In genomic region chr17:51341457-51341856, GRCh38 we compare ENCODE assay signal across 29 cellular contexts.
"Had no signal": no experiment of that assay in that cellular context is flagged by ENCODE, and none has a peak within 500 bp of the region (broad histone marks: within the 10 kb centered on the region; RNA-seq: fewer than 3 reads in every experiment).

No MANE protein-coding gene starts in this region.

- H3K4me1 Mint-ChIP-seq: stimulated activated effector memory CD8-positive, alpha-beta T cell treated with anti-CD3 and anti-CD28 coated beads, Interleukin-12 subunit alpha, Interleukin-12 subunit beta, amount 100 ng/mL, for 72 hours; stimulated activated memory B cell treated with anti-CD40 and anti-IgM and Interleukin-4, amounts not matched to agents 10 μg/mL and 1 μg/mL and 100 μg/mL, for 72 hours; stimulated activated naive B cell treated with anti-CD40 and anti-IgM and Interleukin-4, amounts not matched to agents 10 μg/mL and 1 μg/mL and 100 μg/mL, for 72 hours; stimulated activated naive CD8-positive, alpha-beta T cell treated with anti-CD3 and anti-CD28 coated beads, Interleukin-15, amount 100 ng/mL, for 72 hours had no signal

- H3K4me3 ChIP-seq: stomach, suprapubic skin, testis, thoracic aorta, thyroid gland, tibial artery, tibial nerve, transverse colon, upper lobe of left lung, upper lobe of right lung, uterus, vagina had no signal

- H3K27ac ChIP-seq: stomach, suprapubic skin, testis, thoracic aorta, tibial artery, tibial nerve, transverse colon, upper lobe of left lung, upper lobe of right lung, uterus, vagina had no signal

- H3K27me3 ChIP-seq: stomach, suprapubic skin, testis, thyroid gland, tibial nerve, transverse colon, upper lobe of left lung, upper lobe of right lung, uterus, vagina had no signal

- H3K36me3 ChIP-seq: stomach, suprapubic skin, thoracic aorta, thyroid gland, tibial artery, tibial nerve, transverse colon, upper lobe of left lung, upper lobe of right lung, uterus, vagina had no signal

- DNase-seq: stimulated activated CD4-positive, alpha-beta T cell treated with anti-CD3 and anti-CD28 coated beads, Interleukin-2, amount 100 ng/mL, for 48 hours; stimulated activated CD4-positive, alpha-beta T cell treated with anti-CD3 and anti-CD28 coated beads, Interleukin-4, amount 100 ng/mL, for 1 hour; stimulated activated CD4-positive, alpha-beta T cell treated with anti-CD3 and anti-CD28 coated beads, Interleukin-4, amount 100 ng/mL, for 24 hours; stimulated activated CD4-positive, alpha-beta T cell treated with anti-CD3 and anti-CD28 coated beads, Interleukin-4, amount 100 ng/mL, for 4 hours; stimulated activated CD8-positive, alpha-beta memory T cell treated with anti-CD3 and anti-CD28 coated beads, Interleukin-4, amount 100 ng/mL, for 48 hours; stimulated activated naive B cell treated with anti-CD40 and anti-IgM and Interleukin-4, amounts not matched to agents 10 μg/mL and 1 μg/mL and 100 μg/mL, for 72 hours; stimulated activated naive CD4-positive, alpha-beta T cell; stimulated activated naive CD4-positive, alpha-beta T cell treated with Interleukin-2 at 50 U/mL for 16 hours; stimulated activated naive CD8-positive, alpha-beta T cell treated with anti-CD3 and anti-CD28 coated beads, Interleukin-15, amount 100 ng/mL, for 72 hours; stimulated activated naive CD8-positive, alpha-beta T cell treated with anti-CD3 and anti-CD28 coated beads, Interleukin-15, Interleukin-2, amounts not matched to agents 100 U/mL and 50 U/mL, for 24 hours; stomach; substantia nigra; testis; thyroid gland; tibial artery; transverse colon; trophoblast cell; upper lobe of left lung; upper lobe of right lung; uterus had no signal

- H3K4me3 Mint-ChIP-seq: stimulated activated effector memory CD8-positive, alpha-beta T cell treated with anti-CD3 and anti-CD28 coated beads, Interleukin-12 subunit alpha, Interleukin-12 subunit beta, amount 100 ng/mL, for 72 hours; stimulated activated memory B cell treated with anti-CD40 and anti-IgM and Interleukin-4, amounts not matched to agents 10 μg/mL and 1 μg/mL and 100 μg/mL, for 72 hours; stimulated activated naive B cell treated with anti-CD40 and anti-IgM and Interleukin-4, amounts not matched to agents 10 μg/mL and 1 μg/mL and 100 μg/mL, for 72 hours; stimulated activated naive CD8-positive, alpha-beta T cell treated with anti-CD3 and anti-CD28 coated beads, Interleukin-15, amount 100 ng/mL, for 72 hours; stimulated activated naive CD8-positive, alpha-beta T cell treated with anti-CD3 and anti-CD28 coated beads, Interleukin-15, Interleukin-2, amounts not matched to agents 100 ng/mL and 50 ng/mL, for 24 hours; type B pancreatic cell had no signal

- H3K9me3 ChIP-seq: stomach, suprapubic skin, testis, thoracic aorta, thyroid gland, tibial artery, tibial nerve, transverse colon, upper lobe of left lung, upper lobe of right lung, uterus, vagina had no signal

- H3K27me3 Mint-ChIP-seq: stimulated activated naive CD8-positive, alpha-beta T cell treated with anti-CD3 and anti-CD28 coated beads, Interleukin-15, amount 100 ng/mL, for 72 hours; stimulated activated naive CD8-positive, alpha-beta T cell treated with anti-CD3 and anti-CD28 coated beads, Interleukin-15, Interleukin-2, amounts not matched to agents 100 ng/mL and 50 ng/mL, for 24 hours had no signal

- H3K9me3 Mint-ChIP-seq: stimulated activated effector memory CD8-positive, alpha-beta T cell treated with anti-CD3 and anti-CD28 coated beads, Interleukin-12 subunit alpha, Interleukin-12 subunit beta, amount 100 ng/mL, for 72 hours; stimulated activated memory B cell treated with anti-CD40 and anti-IgM and Interleukin-4, amounts not matched to agents 10 μg/mL and 1 μg/mL and 100 μg/mL, for 72 hours; stimulated activated naive B cell treated with anti-CD40 and anti-IgM and Interleukin-4, amounts not matched to agents 10 μg/mL and 1 μg/mL and 100 μg/mL, for 72 hours; stimulated activated naive CD8-positive, alpha-beta T cell treated with anti-CD3 and anti-CD28 coated beads, Interleukin-15, amount 100 ng/mL, for 72 hours; stimulated activated naive CD8-positive, alpha-beta T cell treated with anti-CD3 and anti-CD28 coated beads, Interleukin-15, Interleukin-2, amounts not matched to agents 100 ng/mL and 50 ng/mL, for 24 hours; type B pancreatic cell had no signal

- ATAC-seq: stimulated activated effector memory CD8-positive, alpha-beta T cell treated with anti-CD3 and anti-CD28 coated beads, Interleukin-12 subunit alpha, Interleukin-12 subunit beta, amount 100 ng/mL, for 72 hours; stimulated activated memory B cell treated with anti-CD40 and anti-IgM and Interleukin-4, amounts not matched to agents 10 μg/mL and 1 μg/mL and 100 μg/mL, for 72 hours; stimulated activated naive B cell treated with anti-CD40 and anti-IgM and Interleukin-4, amounts not matched to agents 10 μg/mL and 1 μg/mL and 100 μg/mL, for 72 hours; stimulated activated naive CD8-positive, alpha-beta T cell treated with anti-CD3 and anti-CD28 coated beads, Interleukin-15, amount 100 ng/mL, for 72 hours; stimulated activated naive CD8-positive, alpha-beta T cell treated with anti-CD3 and anti-CD28 coated beads, Interleukin-15, Interleukin-2, amounts not matched to agents 100 U/mL and 50 U/mL, for 24 hours; upper lobe of right lung had no signal

- H3K36me3 Mint-ChIP-seq: stimulated activated effector memory CD8-positive, alpha-beta T cell treated with anti-CD3 and anti-CD28 coated beads, Interleukin-12 subunit alpha, Interleukin-12 subunit beta, amount 100 ng/mL, for 72 hours; stimulated activated memory B cell treated with anti-CD40 and anti-IgM and Interleukin-4, amounts not matched to agents 10 μg/mL and 1 μg/mL and 100 μg/mL, for 72 hours; stimulated activated naive B cell treated with anti-CD40 and anti-IgM and Interleukin-4, amounts not matched to agents 10 μg/mL and 1 μg/mL and 100 μg/mL, for 72 hours; type B pancreatic cell had no signal

- H3K4me1 ChIP-seq: stomach, suprapubic skin, testis, tibial artery, tibial nerve, transverse colon, upper lobe of left lung, upper lobe of right lung, uterus, vagina had no signal

- H3K27ac Mint-ChIP-seq: stimulated activated effector memory CD8-positive, alpha-beta T cell treated with anti-CD3 and anti-CD28 coated beads, Interleukin-12 subunit alpha, Interleukin-12 subunit beta, amount 100 ng/mL, for 72 hours; stimulated activated memory B cell treated with anti-CD40 and anti-IgM and Interleukin-4, amounts not matched to agents 10 μg/mL and 1 μg/mL and 100 μg/mL, for 72 hours; stimulated activated naive B cell treated with anti-CD40 and anti-IgM and Interleukin-4, amounts not matched to agents 10 μg/mL and 1 μg/mL and 100 μg/mL, for 72 hours; stimulated activated naive CD8-positive, alpha-beta T cell treated with anti-CD3 and anti-CD28 coated beads, Interleukin-15, amount 100 ng/mL, for 72 hours; stimulated activated naive CD8-positive, alpha-beta T cell treated with anti-CD3 and anti-CD28 coated beads, Interleukin-15, Interleukin-2, amounts not matched to agents 100 ng/mL and 50 ng/mL, for 24 hours; type B pancreatic cell had no signal

- FAIRE-seq: urothelium cell line had no signal
